In genomic region chr5:33608476-33609026, GRCh38 we compare ENCODE assay signal across 19 cellular contexts.
DNase-seq lines count a peak whose midpoint lies in the region; ATAC-seq and TF ChIP-seq lines count a peak whose summit lies in the region.
"Had no signal": no experiment of that assay in that cellular context is flagged by ENCODE, and none has a peak within 500 bp of the region (broad histone marks: within the 10 kb centered on the region; RNA-seq: fewer than 3 reads in every experiment).

No MANE protein-coding gene starts in this region.

- no peaks in the 10 kb centered on the region for H3K27me3 ChIP-seq in SJCRH30

- no peaks in the 10 kb centered on the region for H3K9me3 ChIP-seq in SJCRH30 (replicated peaks)
- H3K9me3 ChIP-seq: A549 had no signal

- no peak for TF ChIP-seq CTCF in fibroblast of mammary gland (conservative IDR thresholded peaks at IDR 0.05; ENCODE audit: control insufficient read depth, insufficient read depth, low read depth, low read length)

- no peaks in the 10 kb centered on the region for H3K36me3 ChIP-seq in SJCRH30

- no peak overlapping the region for H3K4me3 ChIP-seq in SJCRH30
- H3K4me3 ChIP-seq in fibroblast of mammary gland (ENCODE audit: control insufficient read depth, low read depth, low read length): no peak overlapping the region
- no peak overlapping the region for H3K4me3 ChIP-seq in skeletal muscle cell (ENCODE audit: low read depth, low read length)
- H3K4me3 ChIP-seq: A549, K562 had no signal

- DNase-seq in NCI-H748 (lab: John Stamatoyannopoulos, UW; ENCODE audit: unreplicated experiment) (peak; percentile 59), NCI-H748 treated with DMSO at 0.1 percent for 48 hours (lab: John Stamatoyannopoulos, UW) (no peak), SJCRH30 (peak; percentile 4 to 38), fibroblast of mammary gland (ENCODE audit: low read depth) (peak; percentile 54), skeletal muscle cell (ENCODE audit: low read depth) (peak; percentile 18), NCI-H1436 treated with DMSO at 0.1 percent for 48 hours (lab: John Stamatoyannopoulos, UW) (no peak), cardiac septum (ENCODE audit: low spot score) (no peak)
- DNase-seq: activated CD8-positive, alpha-beta memory T cell treated with anti-CD3 and anti-CD28 coated beads, Interleukin-2, amount 50 U/mL, for 4 hours; activated effector memory CD4-positive, alpha-beta T cell treated with Interleukin-2 at 50 U/mL for 16 hours; Calu3; foreskin melanocyte; NCI-H2029; NCI-H510A treated with DMSO at 0.1 percent for 48 hours; posterior cingulate gyrus; stimulated activated CD4-positive, alpha-beta T cell treated with anti-CD3 and anti-CD28 coated beads, Interleukin-1b, Interleukin-23, amount 100 ng/mL, for 48 hours; stimulated activated naive CD4-positive, alpha-beta T cell treated with Interleukin-2 at 50 U/mL for 16 hours had no signal

- no peak for ATAC-seq in GM21825 (IDR thresholded peaks at IDR 0.05; ENCODE audit: unreplicated experiment)
- ATAC-seq: A549, K562 had no signal

- H3K4me1 ChIP-seq in SJCRH30: peaks cover 5% of the 10 kb centered on the region; the same call in 1 of the 2 replicates

- intact Hi-C loops in cardiac septum (cut with DNase I): no loop called here

- H3K27ac ChIP-seq in SJCRH30: no peak overlapping the region
- H3K27ac ChIP-seq: A549 had no signal

Comparison
In these comparisons a context has a peak if more than half of its experiments do, and no peak if none do; other contexts are left out.
1. DNase-seq: peak in NCI-H748 (single experiment), SJCRH30 (2 of 2), fibroblast of mammary gland (single experiment) and skeletal muscle cell (single experiment); none in NCI-H748 treated with DMSO at 0.1 percent for 48 hours (single experiment), NCI-H1436 treated with DMSO at 0.1 percent for 48 hours (single experiment) and cardiac septum (single experiment).